Comparison of ENCODE assay signal across 8 cellular contexts in genomic region chr10:97210576-97210975, GRCh38. TPM values are rescaled to one million over a fixed set of nuclear protein-coding genes. Genes with fewer than 3 reads are reported as not detected.
DNase-seq lines count a peak whose midpoint lies in the region; ATAC-seq and TF ChIP-seq lines count a peak whose summit lies in the region.

No MANE protein-coding gene starts in this region.

- H3K79me1 ChIP-seq in mesenchymal stem cell (replicated peaks; ENCODE audit: low read length, poor library complexity, severe bottlenecking), result no peaks in the 10 kb centered on the region

- peaks cover 17 to 25% of the 10 kb centered on the region in 2 experiments for H3K27me3 ChIP-seq in mesenchymal stem cell (ENCODE audit: control insufficient read depth in 1 of 2, insufficient read depth in 1 of 2, low read length in 2 of 2)

- H3K27me3 Mint-ChIP-seq in activated CD4-positive, alpha-beta memory T cell treated with anti-CD3 and anti-CD28 coated beads for 36 hours, result no peaks in the 10 kb centered on the region

- no peak overlapping the region for H3K4ac ChIP-seq in mesenchymal stem cell (ENCODE audit: low read depth in 1 of 2, low read length in 2 of 2)

- H3K23ac ChIP-seq in mesenchymal stem cell (ENCODE audit: low read length in 2 of 2), result no peak overlapping the region

- H4K8ac ChIP-seq in mesenchymal stem cell (ENCODE audit: low read length), result no peak overlapping the region

- H2AK5ac ChIP-seq in mesenchymal stem cell (ENCODE audit: low read length, severe bottlenecking), result no peak overlapping the region

- DNase-seq in AG10803 (ENCODE audit: low read depth) (peak; percentile 58), NCI-H82 (lab: John Stamatoyannopoulos, UW) (peak; percentile 83), ecto neural progenitor cell (ENCODE audit: low spot score) (peak; percentile 84), mesenchymal stem cell (peak; percentile 71)
- peak; percentile 81 for DNase-seq in activated CD4-positive, alpha-beta memory T cell treated with anti-CD3 and anti-CD28 coated beads for 36 hours
- peak; percentile 23 to 64 for DNase-seq in stimulated activated CD8-positive, alpha-beta memory T cell treated with anti-CD3 and anti-CD28 coated beads, Interleukin-4, amount 100 ng/mL, for 4 hours (ENCODE audit: low read depth in 2 of 2, low spot score in 1 of 2)

- 21% methylated on average over 5 of the region's 8 CpGs for WGBS in mesenchymal stem cell

- H3K36me3 Mint-ChIP-seq in activated CD4-positive, alpha-beta memory T cell treated with anti-CD3 and anti-CD28 coated beads for 36 hours, result no peaks in the 10 kb centered on the region

- no peaks in the 10 kb centered on the region for H3K4me1 ChIP-seq in mesenchymal stem cell (ENCODE audit: control insufficient read depth, insufficient read depth, low read depth, low read length)

- no peak overlapping the region for H3K27ac Mint-ChIP-seq in activated CD4-positive, alpha-beta memory T cell treated with anti-CD3 and anti-CD28 coated beads for 36 hours

- no peak overlapping the region for H2BK120ac ChIP-seq in mesenchymal stem cell (ENCODE audit: low read depth, low read length)

- no peak overlapping the region for H2BK12ac ChIP-seq in mesenchymal stem cell (ENCODE audit: low read length in 2 of 2)

- no peak overlapping the region for H4K91ac ChIP-seq in mesenchymal stem cell (ENCODE audit: low read length)

- no peaks in the 10 kb centered on the region for H3K36me3 ChIP-seq in mesenchymal stem cell (ENCODE audit: control insufficient read depth in 1 of 2, insufficient read depth in 2 of 2, low read depth in 1 of 2, low read length in 2 of 2)

- H3K9ac ChIP-seq in mesenchymal stem cell (ENCODE audit: low read length), result no peak overlapping the region

- H3K4me3 ChIP-seq in AG10803 (ENCODE audit: low read length) (no peak overlapping the region), mesenchymal stem cell (ENCODE audit: insufficient read depth in 1 of 2, low read depth in 1 of 2, low read length in 2 of 2) (no peak overlapping the region)

- H2AFZ ChIP-seq in mesenchymal stem cell (ENCODE audit: low read depth, low read length), result no peak overlapping the region

- H3K18ac ChIP-seq in mesenchymal stem cell (ENCODE audit: low read depth in 1 of 2, low read length in 2 of 2), result no peak overlapping the region

- intact Hi-C loops in activated CD4-positive, alpha-beta memory T cell treated with anti-CD3 and anti-CD28 coated beads for 36 hours (cut with micrococcal nuclease), result loop anchor here (1.0 to 10.0 kb wide), 4 partner anchors 130 to 626 kb away; partner anchors contain the start of gene TM9SF3

- no peaks in the 10 kb centered on the region for H3K4me1 Mint-ChIP-seq in activated CD4-positive, alpha-beta memory T cell treated with anti-CD3 and anti-CD28 coated beads for 36 hours (ENCODE audit: low read depth)

- ATAC-seq in GM21576 (IDR thresholded peaks at IDR 0.05; ENCODE audit: unreplicated experiment) (peak; percentile 52), GM19455 (IDR thresholded peaks at IDR 0.05; ENCODE audit: unreplicated experiment) (no peak)

- H3K14ac ChIP-seq in mesenchymal stem cell (ENCODE audit: low read length in 2 of 2), result no peak overlapping the region

- H3K27ac ChIP-seq in mesenchymal stem cell (ENCODE audit: low read length, poor library complexity, severe bottlenecking), result no peak overlapping the region

- no peaks in the 10 kb centered on the region for H3K9me3 Mint-ChIP-seq in activated CD4-positive, alpha-beta memory T cell treated with anti-CD3 and anti-CD28 coated beads for 36 hours

- H3K9me3 ChIP-seq in mesenchymal stem cell (ENCODE audit: control insufficient read depth, low read length), result no peaks in the 10 kb centered on the region

- H3K4me3 Mint-ChIP-seq in activated CD4-positive, alpha-beta memory T cell treated with anti-CD3 and anti-CD28 coated beads for 36 hours, result no peak overlapping the region

- H3K4me2 ChIP-seq in mesenchymal stem cell (ENCODE audit: low read length, poor library complexity, severe bottlenecking), result no peak overlapping the region

- POLR2A ChIA-PET in activated CD4-positive, alpha-beta memory T cell treated with anti-CD3 and anti-CD28 coated beads for 36 hours (lab: Charles Lee), result interaction anchor here (0.6 kb wide), 1 partner anchor 138 kb away, joined by 3 read pairs; no protein-coding TSS in a partner anchor

- no peak overlapping the region for H2BK15ac ChIP-seq in mesenchymal stem cell (ENCODE audit: low read depth, poor library complexity, severe bottlenecking)

- CTCF ChIA-PET in activated CD4-positive, alpha-beta memory T cell treated with anti-CD3 and anti-CD28 coated beads for 36 hours (lab: Charles Lee), result interaction anchor here (0.6 to 15.0 kb wide), 46 partner anchors 10 to 840 kb away, joined by 3 to 364 read pairs (median 4); partner anchors contain the start of genes ARHGAP19 and TM9SF3

- TF ChIP-seq CTCF in AG10803 (conservative IDR thresholded peaks at IDR 0.05; ENCODE audit: low read length), result peak; percentile 99

- no peak overlapping the region for H2BK5ac ChIP-seq in mesenchymal stem cell (ENCODE audit: low read depth, low read length, poor library complexity, severe bottlenecking)

RNA-seq across cellular contexts. Expression of gene SLIT1, which starts 24.8 kb away (rescaled TPM):
- under 1 TPM; 0.63 to 0.71 TPM for total RNA-seq in activated CD4-positive, alpha-beta memory T cell treated with anti-CD3 and anti-CD28 coated beads for 36 hours
- 0.06 TPM for polyA plus RNA-seq in mesenchymal stem cell (2013, experiment 1 of 2)
- 0.03 TPM for polyA plus RNA-seq in mesenchymal stem cell (2013, experiment 2 of 2)
